Comparison of ENCODE assay signal across 14 cellular contexts in genomic region chr1:100438375-100438774, GRCh38.
DNase-seq lines count a peak whose midpoint lies in the region; ATAC-seq, FAIRE-seq and TF ChIP-seq lines count a peak whose summit lies in the region.
"Had no signal": no experiment of that assay in that cellular context is flagged by ENCODE, and none has a peak within 500 bp of the region (broad histone marks: within the 10 kb centered on the region; RNA-seq: fewer than 3 reads in every experiment).

No MANE protein-coding gene starts in this region.

- H3K9me3 ChIP-seq in gastrocnemius medialis, result no peaks in the 10 kb centered on the region
- H3K9me3 ChIP-seq: Peyer's patch had no signal

- CTCF ChIA-PET in activated CD8-positive, alpha-beta T cell treated with anti-CD3 and anti-CD28 coated beads for 36 hours (lab: Charles Lee), result interaction anchor here (1.1 to 3.5 kb wide), 3 partner anchors 8 to 79 kb away, joined by 3 to 15 read pairs (median 5); no protein-coding TSS in a partner anchor
- CTCF ChIA-PET in activated CD8-positive, alpha-beta T cell treated with anti-CD3 and anti-CD28 coated beads, Interleukin-2, amount 10 ng/mL, durations not matched to agents 7 days and 5 days (lab: Charles Lee), result interaction anchor here (1.1 to 2.0 kb wide), 3 partner anchors 9 to 51 kb away, joined by 3 to 11 read pairs (median 3); no protein-coding TSS in a partner anchor
- CTCF ChIA-PET in T-cell (lab: Charles Lee), result interaction anchor here in 1 of 2 donors (3.7 kb wide), 1 partner anchor 17 kb away, joined by 44 read pairs; no protein-coding TSS in a partner anchor

- POLR2A ChIA-PET in activated CD8-positive, alpha-beta T cell treated with anti-CD3 and anti-CD28 coated beads for 36 hours (lab: Charles Lee), result interaction anchor here (1.3 kb wide), 1 partner anchor 85 kb away, joined by 6 read pairs; no protein-coding TSS in a partner anchor
- POLR2A ChIA-PET in activated CD8-positive, alpha-beta T cell treated with anti-CD3 and anti-CD28 coated beads, Interleukin-2, amount 10 ng/mL, durations not matched to agents 7 days and 5 days (lab: Charles Lee), result no interaction called here
- POLR2A ChIA-PET in T-cell (lab: Charles Lee), result interaction anchor here in 1 of 2 donors (0.7 to 1.8 kb wide), 2 partner anchors 18 to 84 kb away, joined by 3 to 7 read pairs; no protein-coding TSS in a partner anchor

- peak overlapping the region in 3 of 4 donors; percentile 65 to 73 (median 70) for H3K27ac ChIP-seq in gastrocnemius medialis

- H3K36me3 Mint-ChIP-seq in activated CD8-positive, alpha-beta T cell treated with anti-CD3 and anti-CD28 coated beads for 36 hours (ENCODE audit: low read depth), result peaks cover 25% of the 10 kb centered on the region
- peaks cover 49% of the 10 kb centered on the region for H3K36me3 Mint-ChIP-seq in activated CD8-positive, alpha-beta T cell treated with anti-CD3 and anti-CD28 coated beads, Interleukin-2, amount 10 ng/mL, durations not matched to agents 7 days and 5 days (ENCODE audit: low read depth)
- peaks cover 45% of the 10 kb centered on the region for H3K36me3 Mint-ChIP-seq in T-cell
- peaks cover 4 to 9% of the 10 kb centered on the region in 2 donors for H3K36me3 Mint-ChIP-seq in stimulated activated naive B cell treated with anti-CD40 and anti-IgM and Interleukin-4, amounts not matched to agents 10 μg/mL and 1 μg/mL and 100 μg/mL, for 72 hours

- no peak overlapping the region for H3K4me3 Mint-ChIP-seq in activated CD8-positive, alpha-beta T cell treated with anti-CD3 and anti-CD28 coated beads for 36 hours
- no peak overlapping the region for H3K4me3 Mint-ChIP-seq in activated CD8-positive, alpha-beta T cell treated with anti-CD3 and anti-CD28 coated beads, Interleukin-2, amount 10 ng/mL, durations not matched to agents 7 days and 5 days
- peak overlapping the region in 1 of 3 donors; percentile 59 for H3K4me3 Mint-ChIP-seq in T-cell
- no peak overlapping the region for H3K4me3 Mint-ChIP-seq in stimulated activated naive B cell treated with anti-CD40 and anti-IgM and Interleukin-4, amounts not matched to agents 10 μg/mL and 1 μg/mL and 100 μg/mL, for 72 hours
- H3K4me3 Mint-ChIP-seq: H9 had no signal

- H3K27me3 ChIP-seq in gastrocnemius medialis, result no peaks in the 10 kb centered on the region
- H3K27me3 ChIP-seq: Peyer's patch had no signal

- H3K4me1 ChIP-seq in gastrocnemius medialis, result peaks cover 17 to 33% of the 10 kb centered on the region in 2 donors

- in situ Hi-C loops in gastrocnemius medialis (cut with MboI; ENCODE audit: low sequenced_read_pairs in 4 of 4), result no loop called here

- no peaks in the 10 kb centered on the region for H3K27me3 Mint-ChIP-seq in activated CD8-positive, alpha-beta T cell treated with anti-CD3 and anti-CD28 coated beads for 36 hours
- H3K27me3 Mint-ChIP-seq in activated CD8-positive, alpha-beta T cell treated with anti-CD3 and anti-CD28 coated beads, Interleukin-2, amount 10 ng/mL, durations not matched to agents 7 days and 5 days (ENCODE audit: low read depth), result no peaks in the 10 kb centered on the region
- H3K27me3 Mint-ChIP-seq in T-cell, result no peaks in the 10 kb centered on the region
- H3K27me3 Mint-ChIP-seq in stimulated activated naive B cell treated with anti-CD40 and anti-IgM and Interleukin-4, amounts not matched to agents 10 μg/mL and 1 μg/mL and 100 μg/mL, for 72 hours, result no peaks in the 10 kb centered on the region

- no peak for ATAC-seq in activated CD8-positive, alpha-beta T cell treated with anti-CD3 and anti-CD28 coated beads for 36 hours
- ATAC-seq in activated CD8-positive, alpha-beta T cell treated with anti-CD3 and anti-CD28 coated beads, Interleukin-2, amount 10 ng/mL, durations not matched to agents 7 days and 5 days, result no peak
- ATAC-seq in T-cell (replicated peaks in 1 of 4) (no peak), gastrocnemius medialis (no peak)
- ATAC-seq in stimulated activated naive B cell treated with anti-CD40 and anti-IgM and Interleukin-4, amounts not matched to agents 10 μg/mL and 1 μg/mL and 100 μg/mL, for 72 hours (replicated peaks), result no peak

- intact Hi-C loops in activated CD8-positive, alpha-beta T cell treated with anti-CD3 and anti-CD28 coated beads for 36 hours (cut with micrococcal nuclease), result no loop called here
- intact Hi-C loops in gastrocnemius medialis (cut with DNase I; ENCODE audit: low total_unique reads), result no loop called here

- H3K4me1 Mint-ChIP-seq in activated CD8-positive, alpha-beta T cell treated with anti-CD3 and anti-CD28 coated beads for 36 hours (ENCODE audit: low read depth), result peaks cover 71% of the 10 kb centered on the region
- H3K4me1 Mint-ChIP-seq in activated CD8-positive, alpha-beta T cell treated with anti-CD3 and anti-CD28 coated beads, Interleukin-2, amount 10 ng/mL, durations not matched to agents 7 days and 5 days (ENCODE audit: low read depth), result peaks cover 66% of the 10 kb centered on the region
- H3K4me1 Mint-ChIP-seq in T-cell, result peaks cover 77 to 80% (median 79%) of the 10 kb centered on the region in 3 donors
- peaks cover 0 to 6% of the 10 kb centered on the region in 2 donors for H3K4me1 Mint-ChIP-seq in stimulated activated naive B cell treated with anti-CD40 and anti-IgM and Interleukin-4, amounts not matched to agents 10 μg/mL and 1 μg/mL and 100 μg/mL, for 72 hours

- no peak for TF ChIP-seq CTCF in activated CD8-positive, alpha-beta T cell treated with anti-CD3 and anti-CD28 coated beads for 36 hours (IDR thresholded peaks at IDR 0.05)
- no peak for TF ChIP-seq CTCF in gastrocnemius medialis (IDR thresholded peaks at IDR 0.05 in 4 of 5, conservative IDR thresholded peaks at IDR 0.05 in 1 of 5)

- peak; percentile 74 for FAIRE-seq in endometrium (lab: Jason Lieb, UNC)
- FAIRE-seq: GM12891 had no signal

- H3K36me3 ChIP-seq in gastrocnemius medialis, result no peaks in the 10 kb centered on the region
- H3K36me3 ChIP-seq: Peyer's patch had no signal

- H3K27ac Mint-ChIP-seq in activated CD8-positive, alpha-beta T cell treated with anti-CD3 and anti-CD28 coated beads for 36 hours, result peak overlapping the region; percentile 39
- no peak overlapping the region for H3K27ac Mint-ChIP-seq in activated CD8-positive, alpha-beta T cell treated with anti-CD3 and anti-CD28 coated beads, Interleukin-2, amount 10 ng/mL, durations not matched to agents 7 days and 5 days
- H3K27ac Mint-ChIP-seq in T-cell, result peak overlapping the region; percentile 98 to 99
- H3K27ac Mint-ChIP-seq in stimulated activated naive B cell treated with anti-CD40 and anti-IgM and Interleukin-4, amounts not matched to agents 10 μg/mL and 1 μg/mL and 100 μg/mL, for 72 hours, result no peak overlapping the region

- no peaks in the 10 kb centered on the region for H3K9me3 Mint-ChIP-seq in activated CD8-positive, alpha-beta T cell treated with anti-CD3 and anti-CD28 coated beads for 36 hours
- H3K9me3 Mint-ChIP-seq in activated CD8-positive, alpha-beta T cell treated with anti-CD3 and anti-CD28 coated beads, Interleukin-2, amount 10 ng/mL, durations not matched to agents 7 days and 5 days (ENCODE audit: insufficient read depth), result no peaks in the 10 kb centered on the region
- peaks cover 0 to 11% (median 8%) of the 10 kb centered on the region in 3 donors for H3K9me3 Mint-ChIP-seq in T-cell
- H3K9me3 Mint-ChIP-seq in stimulated activated naive B cell treated with anti-CD40 and anti-IgM and Interleukin-4, amounts not matched to agents 10 μg/mL and 1 μg/mL and 100 μg/mL, for 72 hours, result no peaks in the 10 kb centered on the region
- H3K9me3 Mint-ChIP-seq: H9 had no signal

- no peak for TF ChIP-seq POLR2A in gastrocnemius medialis (IDR thresholded peaks at IDR 0.05)

- no peak overlapping the region for H3K4me3 ChIP-seq in gastrocnemius medialis
- H3K4me3 ChIP-seq: Peyer's patch had no signal

- no peak for DNase-seq in activated CD8-positive, alpha-beta T cell treated with anti-CD3 and anti-CD28 coated beads for 36 hours
- DNase-seq in activated CD8-positive, alpha-beta T cell treated with anti-CD3 and anti-CD28 coated beads, Interleukin-2, amount 10 ng/mL, durations not matched to agents 7 days and 5 days, result no peak
- DNase-seq in T-cell (no peak), gastrocnemius medialis (no peak), iPS-NIHi7 (ENCODE audit: extremely low spot score) (no peak), activated gamma-delta T cell treated with Interleukin-2 at 50 U/mL for 16 hours (no peak)
- DNase-seq in stimulated activated naive B cell treated with anti-CD40 and anti-IgM and Interleukin-4, amounts not matched to agents 10 μg/mL and 1 μg/mL and 100 μg/mL, for 72 hours, result no peak
- DNase-seq: C1 segment of cervical spinal cord, H9, NCI-H2029, NCI-H510A, Peyer's patch had no signal

Comparison
In these comparisons a context has a peak if more than half of its experiments do, and no peak if none do; other contexts are left out.
1. H3K27ac Mint-ChIP-seq: peak in activated CD8-positive, alpha-beta T cell treated with anti-CD3 and anti-CD28 coated beads for 36 hours (single experiment) and T-cell (2 of 2); none in activated CD8-positive, alpha-beta T cell treated with anti-CD3 and anti-CD28 coated beads, Interleukin-2, amount 10 ng/mL, durations not matched to agents 7 days and 5 days (single experiment) and stimulated activated naive B cell treated with anti-CD40 and anti-IgM and Interleukin-4, amounts not matched to agents 10 μg/mL and 1 μg/mL and 100 μg/mL, for 72 hours (single experiment).